22 cellular contexts compared by ENCODE assay signal in genomic region chr5:53369681-53370080, GRCh38.
"Had no signal": no experiment of that assay in that cellular context is flagged by ENCODE, and none has a peak within 500 bp of the region (broad histone marks: within the 10 kb centered on the region; RNA-seq: fewer than 3 reads in every experiment).

No MANE protein-coding gene starts in this region.

- FAIRE-seq: K562 had no signal

- H3K4me1 Mint-ChIP-seq: activated B cell treated with CpG ODN at 0.5 μM for 24 hours; activated CD4-positive, alpha-beta T cell treated with anti-CD3 and anti-CD28 coated beads, Interleukin-2, amount 10 ng/mL, durations not matched to agents 7 days and 5 days; activated T-helper 17 cell treated with anti-CD3 and anti-CD28 coated beads, Interleukin-2, amount 50 U/mL, for 72 hours had no signal

- H3K27ac Mint-ChIP-seq: activated B cell treated with CpG ODN at 0.5 μM for 24 hours; activated CD4-positive, alpha-beta memory T cell treated with anti-CD3 and anti-CD28 coated beads for 36 hours; activated CD4-positive, alpha-beta T cell treated with anti-CD3 and anti-CD28 coated beads, Interleukin-2, amount 10 ng/mL, durations not matched to agents 7 days and 5 days; activated naive CD4-positive, alpha-beta T cell treated with anti-CD3 and anti-CD28 coated beads for 36 hours; activated naive CD8-positive, alpha-beta T cell; activated T-helper 17 cell treated with anti-CD3 and anti-CD28 coated beads, Interleukin-2, amount 50 U/mL, for 72 hours; T-helper 1 cell treated with Interleukin-12 subunit alpha and Interleukin-12 subunit beta and Interleukin-4 antibody, amounts not matched to agents 30 μg/mL and 1 μg/mL, for 36 hours had no signal

- H3K4me1 ChIP-seq: breast epithelium had no signal

- ATAC-seq: activated T-helper 17 cell treated with anti-CD3 and anti-CD28 coated beads, Interleukin-2, amount 50 U/mL, for 72 hours; K562 had no signal

- H3K27me3 ChIP-seq: breast epithelium had no signal

- H3K27ac ChIP-seq: breast epithelium had no signal

- DNase-seq: activated B cell treated with CpG ODN at 0.5 μM for 24 hours; activated CD4-positive, alpha-beta memory T cell treated with anti-CD3 and anti-CD28 coated beads for 36 hours; activated CD4-positive, alpha-beta T cell treated with anti-CD3 and anti-CD28 coated beads for 1 hour; activated CD4-positive, alpha-beta T cell treated with anti-CD3 and anti-CD28 coated beads, Interleukin-2, amount 10 ng/mL, durations not matched to agents 7 days and 5 days; activated CD8-positive, alpha-beta memory T cell treated with anti-CD3 and anti-CD28 coated beads for 24 hours; activated gamma-delta T cell; activated naive CD4-positive, alpha-beta T cell treated with anti-CD3 and anti-CD28 coated beads for 36 hours; activated T-cell treated with anti-CD3 and anti-CD28 coated beads, Interleukin-2, amount 50 U/mL, for 48 hours; central memory CD4-positive, alpha-beta T cell; Karpas-422; NCI-H1048; NCI-H146; NCI-H187 treated with DMSO at 0.1 percent for 48 hours; NCI-H2081 treated with DMSO at 0.1 percent for 48 hours; NCI-H510A; NCI-H69; SHP77 treated with DMSO at 0.1 percent for 48 hours had no signal

- H3K4me3 Mint-ChIP-seq: activated B cell treated with CpG ODN at 0.5 μM for 24 hours; activated CD4-positive, alpha-beta memory T cell treated with anti-CD3 and anti-CD28 coated beads for 36 hours; activated CD4-positive, alpha-beta T cell treated with anti-CD3 and anti-CD28 coated beads, Interleukin-2, amount 10 ng/mL, durations not matched to agents 7 days and 5 days; activated naive CD4-positive, alpha-beta T cell treated with anti-CD3 and anti-CD28 coated beads for 36 hours; activated naive CD8-positive, alpha-beta T cell; activated T-helper 17 cell treated with anti-CD3 and anti-CD28 coated beads, Interleukin-2, amount 50 U/mL, for 72 hours; T-helper 1 cell treated with Interleukin-12 subunit alpha and Interleukin-12 subunit beta and Interleukin-4 antibody, amounts not matched to agents 30 μg/mL and 1 μg/mL, for 36 hours had no signal

- H3K36me3 Mint-ChIP-seq: activated CD4-positive, alpha-beta memory T cell treated with anti-CD3 and anti-CD28 coated beads for 36 hours; activated naive CD8-positive, alpha-beta T cell had no signal

- H3K36me3 ChIP-seq: breast epithelium had no signal

- H3K4me3 ChIP-seq: breast epithelium, K562 had no signal

- H3K9me3 Mint-ChIP-seq: activated CD4-positive, alpha-beta memory T cell treated with anti-CD3 and anti-CD28 coated beads for 36 hours; activated CD4-positive, alpha-beta T cell treated with anti-CD3 and anti-CD28 coated beads, Interleukin-2, amount 10 ng/mL, durations not matched to agents 7 days and 5 days; activated T-helper 17 cell treated with anti-CD3 and anti-CD28 coated beads, Interleukin-2, amount 50 U/mL, for 72 hours; T-helper 1 cell treated with Interleukin-12 subunit alpha and Interleukin-12 subunit beta and Interleukin-4 antibody, amounts not matched to agents 30 μg/mL and 1 μg/mL, for 36 hours had no signal

- H3K9me3 ChIP-seq: breast epithelium had no signal
